12 cellular contexts compared by ENCODE assay signal in the genomic region with DNA sequence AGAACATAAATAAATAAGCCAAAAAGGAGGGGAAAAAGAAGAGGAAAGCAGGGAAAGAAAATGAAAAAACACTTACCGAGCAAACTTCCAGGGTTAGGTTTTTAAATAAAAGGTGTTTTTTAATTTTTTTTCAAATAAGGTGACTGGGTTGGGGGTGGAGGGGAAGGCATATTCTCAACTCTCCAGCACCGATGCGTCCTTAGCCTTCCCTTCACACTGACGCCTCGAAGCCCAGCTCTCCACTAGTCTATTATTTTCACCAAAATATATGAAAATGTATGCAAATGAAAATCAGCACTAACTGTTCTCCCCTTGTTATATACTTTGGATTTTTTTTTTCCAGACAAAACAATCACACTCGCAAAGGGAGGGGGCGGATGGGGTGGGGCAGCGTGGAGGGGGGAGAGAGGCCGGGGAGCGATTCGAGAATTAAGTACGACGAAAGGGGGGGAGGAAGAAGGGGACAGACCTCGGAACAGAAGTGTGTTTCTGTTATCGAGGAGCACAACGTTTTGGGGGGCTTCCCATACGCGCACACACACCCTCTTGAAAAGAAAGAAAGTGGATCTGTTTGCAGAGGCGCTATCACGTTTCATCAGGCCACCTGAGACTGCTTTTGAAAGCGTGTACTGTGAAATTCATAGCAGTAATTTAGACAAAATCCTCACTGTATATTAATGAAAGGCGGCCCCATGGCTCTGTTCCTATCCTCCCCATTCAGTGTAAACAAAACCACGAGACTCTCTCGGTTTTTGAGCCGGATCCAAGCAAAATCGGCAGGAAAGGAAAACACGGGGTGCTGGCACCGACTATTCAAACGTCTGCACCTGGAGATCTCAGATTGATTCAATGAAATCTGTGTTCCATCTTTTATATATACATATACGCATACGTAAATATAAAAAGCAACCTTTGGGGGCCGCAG. TPM values are rescaled to one million over a fixed set of nuclear protein-coding genes. Genes with fewer than 3 reads are reported as not detected.
DNase-seq lines count a peak whose midpoint lies in the region; ATAC-seq lines count a peak whose summit lies in the region.
"Had no signal": no experiment of that assay in that cellular context is flagged by ENCODE, and none has a peak within 500 bp of the region (broad histone marks: within the 10 kb centered on the region; RNA-seq: fewer than 3 reads in every experiment).

No MANE protein-coding gene starts in this region.

- H3K27me3 Mint-ChIP-seq in activated CD8-positive, alpha-beta memory T cell treated with anti-CD3 and anti-CD28 coated beads, Interleukin-2, amount 10 ng/mL, durations not matched to agents 7 days and 5 days: peaks cover 82% of the 10 kb centered on the region
- H3K27me3 Mint-ChIP-seq in stimulated activated memory B cell treated with anti-CD40 and anti-IgM and Interleukin-4, amounts not matched to agents 10 μg/mL and 1 μg/mL and 100 μg/mL, for 72 hours: peaks cover 89% of the 10 kb centered on the region

- H3K4me3 ChIP-seq in SJCRH30: peak overlapping the region; percentile 60
- peak overlapping the region; percentile 38; the same call in 1 of the 2 replicates for H3K4me3 ChIP-seq in iPS-18c (ENCODE audit: insufficient read depth, low read depth, low read length)

- H3K4me3 Mint-ChIP-seq in activated CD8-positive, alpha-beta memory T cell treated with anti-CD3 and anti-CD28 coated beads, Interleukin-2, amount 10 ng/mL, durations not matched to agents 7 days and 5 days: no peak overlapping the region
- peak overlapping the region; percentile 80 for H3K4me3 Mint-ChIP-seq in stimulated activated memory B cell treated with anti-CD40 and anti-IgM and Interleukin-4, amounts not matched to agents 10 μg/mL and 1 μg/mL and 100 μg/mL, for 72 hours

- no peaks in the 10 kb centered on the region for H3K36me3 ChIP-seq in SJCRH30
- H3K36me3 ChIP-seq: gastrocnemius medialis had no signal

- no peaks in the 10 kb centered on the region for H3K9me3 ChIP-seq in SJCRH30 (replicated peaks)
- H3K9me3 ChIP-seq in iPS-18c (ENCODE audit: control insufficient read depth, insufficient read depth, low read length): no peaks in the 10 kb centered on the region
- H3K9me3 ChIP-seq: gastrocnemius medialis had no signal

- CTCF ChIA-PET in activated CD8-positive, alpha-beta memory T cell treated with anti-CD3 and anti-CD28 coated beads, Interleukin-2, amount 10 ng/mL, durations not matched to agents 7 days and 5 days (lab: Charles Lee): interaction anchor here (0.8 kb wide), 1 partner anchor 417 kb away, joined by 3 read pairs; no protein-coding TSS in a partner anchor

- peaks cover 8% of the 10 kb centered on the region for H3K36me3 Mint-ChIP-seq in activated CD8-positive, alpha-beta memory T cell treated with anti-CD3 and anti-CD28 coated beads, Interleukin-2, amount 10 ng/mL, durations not matched to agents 7 days and 5 days
- peaks cover 11% of the 10 kb centered on the region for H3K36me3 Mint-ChIP-seq in stimulated activated memory B cell treated with anti-CD40 and anti-IgM and Interleukin-4, amounts not matched to agents 10 μg/mL and 1 μg/mL and 100 μg/mL, for 72 hours

- H3K4me1 Mint-ChIP-seq in activated CD8-positive, alpha-beta memory T cell treated with anti-CD3 and anti-CD28 coated beads, Interleukin-2, amount 10 ng/mL, durations not matched to agents 7 days and 5 days: peaks cover 20% of the 10 kb centered on the region
- peaks cover 34% of the 10 kb centered on the region for H3K4me1 Mint-ChIP-seq in stimulated activated memory B cell treated with anti-CD40 and anti-IgM and Interleukin-4, amounts not matched to agents 10 μg/mL and 1 μg/mL and 100 μg/mL, for 72 hours

- H3K4me1 ChIP-seq in SJCRH30: no peaks in the 10 kb centered on the region

- peaks cover 4% of the 10 kb centered on the region for H3K27me3 ChIP-seq in SJCRH30

- H3K27ac Mint-ChIP-seq in activated CD8-positive, alpha-beta memory T cell treated with anti-CD3 and anti-CD28 coated beads, Interleukin-2, amount 10 ng/mL, durations not matched to agents 7 days and 5 days: peak overlapping the region; percentile 25
- no peak overlapping the region for H3K27ac Mint-ChIP-seq in stimulated activated memory B cell treated with anti-CD40 and anti-IgM and Interleukin-4, amounts not matched to agents 10 μg/mL and 1 μg/mL and 100 μg/mL, for 72 hours

- DNase-seq in activated CD8-positive, alpha-beta memory T cell treated with anti-CD3 and anti-CD28 coated beads, Interleukin-2, amount 10 ng/mL, durations not matched to agents 7 days and 5 days: no peak
- no peak for DNase-seq in activated CD8-positive, alpha-beta memory T cell treated with anti-CD3 and anti-CD28 coated beads for 24 hours
- DNase-seq in SJCRH30 (no peak), NAMALWA (ENCODE audit: low spot score) (no peak)
- DNase-seq: activated naive CD4-positive, alpha-beta T cell treated with anti-CD3 and anti-CD28 coated beads, Interleukin-2, amount 50 U/mL, for 16 hours; gastrocnemius medialis; SHP77 treated with DMSO at 0.1 percent for 48 hours; stimulated activated naive CD4-positive, alpha-beta T cell treated with Interleukin-2 at 50 U/mL for 16 hours had no signal

- no peak overlapping the region for H3K27ac ChIP-seq in SJCRH30
- H3K27ac ChIP-seq: gastrocnemius medialis had no signal

- ATAC-seq in activated CD8-positive, alpha-beta memory T cell treated with anti-CD3 and anti-CD28 coated beads, Interleukin-2, amount 10 ng/mL, durations not matched to agents 7 days and 5 days: no peak
- no peak for ATAC-seq in stimulated activated memory B cell treated with anti-CD40 and anti-IgM and Interleukin-4, amounts not matched to agents 10 μg/mL and 1 μg/mL and 100 μg/mL, for 72 hours
- ATAC-seq in HG03280 (IDR thresholded peaks at IDR 0.05; ENCODE audit: unreplicated experiment) (no peak), GM18873 (IDR thresholded peaks at IDR 0.05; ENCODE audit: low FRiP score, unreplicated experiment) (no peak)
- ATAC-seq: gastrocnemius medialis had no signal

- H3K9me3 Mint-ChIP-seq in activated CD8-positive, alpha-beta memory T cell treated with anti-CD3 and anti-CD28 coated beads, Interleukin-2, amount 10 ng/mL, durations not matched to agents 7 days and 5 days (ENCODE audit: low read depth): no peaks in the 10 kb centered on the region
- peaks cover 4% of the 10 kb centered on the region for H3K9me3 Mint-ChIP-seq in stimulated activated memory B cell treated with anti-CD40 and anti-IgM and Interleukin-4, amounts not matched to agents 10 μg/mL and 1 μg/mL and 100 μg/mL, for 72 hours

RNA-seq across cellular contexts. Expression of a gene that starts 2.4 kb away (rescaled TPM):
- not detected for total RNA-seq in activated CD8-positive, alpha-beta memory T cell treated with anti-CD3 and anti-CD28 coated beads, Interleukin-2, amount 10 ng/mL, durations not matched to agents 7 days and 5 days
- 2.3 and 2.4 TPM in 2 replicates for total RNA-seq in SJCRH30 (2014; rRNA removed; shearing (Covaris generic))
- total RNA-seq: gastrocnemius medialis had no signal
